Comparison of ENCODE assay signal across 27 cellular contexts in genomic region chr13:30968734-30969335, GRCh38. TPM values are rescaled to one million over a fixed set of nuclear protein-coding genes. Genes with fewer than 3 reads are reported as not detected.
A peak's percentile ranks its signal among the peaks of the same experiment; 100 is the strongest.
DNase-seq lines count a peak whose midpoint lies in the region; ATAC-seq and TF ChIP-seq lines count a peak whose summit lies in the region.
"Had no signal": no experiment of that assay in that cellular context is flagged by ENCODE, and none has a peak within 500 bp of the region (broad histone marks: within the 10 kb centered on the region; RNA-seq: fewer than 3 reads in every experiment).

No MANE protein-coding gene starts in this region.

- H3K4me3 ChIP-seq in astrocyte of the cerebellum (ENCODE audit: low read depth, low read length) (no peak overlapping the region), fibroblast of mammary gland (ENCODE audit: control insufficient read depth, low read depth, low read length) (no peak overlapping the region)
- H3K4me3 ChIP-seq: psoas muscle, skin epidermis, upper lobe of left lung had no signal

- H3K27me3 Mint-ChIP-seq in progenitor cell of endocrine pancreas: no peaks in the 10 kb centered on the region

- ATAC-seq in esophagus mucosa: no peak
- ATAC-seq: natural killer cell treated with Interleukin-12 subunit alpha and Interleukin-12 subunit beta and Interleukin-15 and Interleukin-18, amount 100 ng/mL, for 72 hours; psoas muscle; stimulated activated naive CD8-positive, alpha-beta T cell treated with anti-CD3 and anti-CD28 coated beads, Interleukin-15, amount 100 ng/mL, for 72 hours had no signal

- H3K27ac Mint-ChIP-seq in progenitor cell of endocrine pancreas: peak overlapping the region; percentile 22
- H3K27ac Mint-ChIP-seq: activated CD4-positive, alpha-beta T cell treated with anti-CD3 and anti-CD28 coated beads, Interleukin-2, amount 10 ng/mL, durations not matched to agents 24 days and 14 days; activated naive CD8-positive, alpha-beta T cell; stimulated activated naive CD8-positive, alpha-beta T cell treated with anti-CD3 and anti-CD28 coated beads, Interleukin-15, amount 100 ng/mL, for 72 hours had no signal

- no peak overlapping the region for H3K4me3 Mint-ChIP-seq in progenitor cell of endocrine pancreas (ENCODE audit: low read depth)
- H3K4me3 Mint-ChIP-seq: activated CD4-positive, alpha-beta T cell treated with anti-CD3 and anti-CD28 coated beads, Interleukin-2, amount 10 ng/mL, durations not matched to agents 24 days and 14 days; activated naive CD8-positive, alpha-beta T cell; natural killer cell treated with Interleukin-12 subunit alpha and Interleukin-12 subunit beta and Interleukin-15 and Interleukin-18, amount 100 ng/mL, for 72 hours; stimulated activated naive CD8-positive, alpha-beta T cell treated with anti-CD3 and anti-CD28 coated beads, Interleukin-15, amount 100 ng/mL, for 72 hours had no signal

- H3K9me3 Mint-ChIP-seq in progenitor cell of endocrine pancreas (ENCODE audit: low read depth): peaks cover 7% of the 10 kb centered on the region
- H3K9me3 Mint-ChIP-seq: activated CD4-positive, alpha-beta T cell treated with anti-CD3 and anti-CD28 coated beads, Interleukin-2, amount 10 ng/mL, durations not matched to agents 24 days and 14 days; natural killer cell treated with Interleukin-12 subunit alpha and Interleukin-12 subunit beta and Interleukin-15 and Interleukin-18, amount 100 ng/mL, for 72 hours; stimulated activated naive CD8-positive, alpha-beta T cell treated with anti-CD3 and anti-CD28 coated beads, Interleukin-15, amount 100 ng/mL, for 72 hours had no signal

- peaks cover 31% of the 10 kb centered on the region for H3K4me1 Mint-ChIP-seq in progenitor cell of endocrine pancreas (ENCODE audit: low read depth)
- H3K4me1 Mint-ChIP-seq: activated CD4-positive, alpha-beta T cell treated with anti-CD3 and anti-CD28 coated beads, Interleukin-2, amount 10 ng/mL, durations not matched to agents 24 days and 14 days; stimulated activated naive CD8-positive, alpha-beta T cell treated with anti-CD3 and anti-CD28 coated beads, Interleukin-15, amount 100 ng/mL, for 72 hours had no signal

- H3K36me3 Mint-ChIP-seq in progenitor cell of endocrine pancreas (ENCODE audit: insufficient read depth): no peaks in the 10 kb centered on the region
- H3K36me3 Mint-ChIP-seq: activated naive CD8-positive, alpha-beta T cell; natural killer cell treated with Interleukin-12 subunit alpha and Interleukin-12 subunit beta and Interleukin-15 and Interleukin-18, amount 100 ng/mL, for 72 hours had no signal

- in situ Hi-C loops in astrocyte of the cerebellum (cut with HindIII; ENCODE audit: low sequenced_read_pairs): no loop called here

- peak; percentile 57 for DNase-seq in EH (ENCODE audit: low read depth)
- DNase-seq in astrocyte of the cerebellum (ENCODE audit: low read depth): peak; percentile 81
- DNase-seq in fibroblast of mammary gland (ENCODE audit: low read depth): peak; percentile 37
- DNase-seq in progenitor cell of endocrine pancreas (ENCODE audit: low spot score, unreplicated experiment): no peak
- DNase-seq in NCI-H2227 treated with DMSO at 0.1 percent for 48 hours (lab: John Stamatoyannopoulos, UW): no peak
- no peak for DNase-seq in COLO829 (ENCODE audit: low spot score)
- DNase-seq in SIG-M5 (lab: John Stamatoyannopoulos, UW): no peak
- DNase-seq: activated CD4-positive, alpha-beta T cell treated with anti-CD3 and anti-CD28 coated beads, Interleukin-2, amount 10 ng/mL, durations not matched to agents 24 days and 14 days; brain microvascular endothelial cell; COR-L47; dermis blood vessel endothelial cell; HCEC 1CT; NCI-H1092; NCI-H526 treated with DMSO at 0.1 percent for 48 hours; OCI-M1; psoas muscle; SHP77 treated with DMSO at 0.1 percent for 48 hours; stimulated activated CD4-positive, alpha-beta T cell treated with anti-CD3 and anti-CD28 coated beads, Interleukin-4, amount 100 ng/mL, for 24 hours; stimulated activated naive CD8-positive, alpha-beta T cell treated with anti-CD3 and anti-CD28 coated beads, Interleukin-15, amount 100 ng/mL, for 72 hours; upper lobe of left lung had no signal

- TF ChIP-seq CTCF in astrocyte of the cerebellum (IDR thresholded peaks at IDR 0.05; ENCODE audit: low read depth, low read length, missing control alignments) (no peak), fibroblast of mammary gland (conservative IDR thresholded peaks at IDR 0.05; ENCODE audit: control insufficient read depth, insufficient read depth, low read depth, low read length) (no peak), progenitor cell of endocrine pancreas (IDR thresholded peaks at IDR 0.05; ENCODE audit: unreplicated experiment) (no peak)

RNA-seq across cellular contexts. Expression of gene TEX26, which starts 36.4 kb away (rescaled TPM):
- total RNA-seq in progenitor cell of endocrine pancreas (not detected in 2 replicates), esophagus mucosa (not detected)
- total RNA-seq: activated CD4-positive, alpha-beta T cell treated with anti-CD3 and anti-CD28 coated beads, Interleukin-2, amount 10 ng/mL, durations not matched to agents 24 days and 14 days; Daoy; dermis blood vessel endothelial cell; HT-29; natural killer cell treated with Interleukin-12 subunit alpha and Interleukin-12 subunit beta and Interleukin-15 and Interleukin-18, amount 100 ng/mL, for 72 hours; psoas muscle; T-helper 1 cell treated with Interleukin-12 subunit alpha and Interleukin-12 subunit beta and Interleukin-4 antibody, amounts not matched to agents 30 ng/mL and 1 ng/mL, for 36 hours had no signal

Comparison
In these comparisons a context has a peak if more than half of its experiments do, and no peak if none do; other contexts are left out.
1. DNase-seq: peak in EH (single experiment), astrocyte of the cerebellum (single experiment) and fibroblast of mammary gland (single experiment); none in progenitor cell of endocrine pancreas (single experiment), NCI-H2227 treated with DMSO at 0.1 percent for 48 hours (single experiment), COLO829 (single experiment) and SIG-M5 (single experiment).